Comparison of ENCODE assay signal across 17 cellular contexts in the genomic region with DNA sequence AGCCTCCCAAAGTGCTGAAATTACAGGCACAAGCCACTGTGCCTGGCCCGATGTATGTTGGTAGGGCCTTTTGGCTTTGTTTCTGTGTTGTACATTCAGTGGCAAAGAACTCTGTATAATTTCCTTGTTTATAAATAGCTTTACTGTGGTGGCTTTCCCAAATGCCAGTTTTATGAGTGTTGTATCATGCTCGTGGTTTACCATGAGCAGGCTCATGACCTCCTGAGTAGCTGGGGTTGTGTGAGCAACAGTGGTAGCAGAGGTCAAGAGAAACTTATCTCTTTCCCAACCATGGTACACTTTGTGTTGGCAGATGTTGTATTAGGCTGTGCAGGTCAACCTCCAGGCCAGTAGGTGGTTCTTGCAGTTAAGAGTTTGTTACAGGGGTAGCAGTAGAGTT.
DNase-seq lines count a peak whose midpoint lies in the region; ATAC-seq and TF ChIP-seq lines count a peak whose summit lies in the region.
"Had no signal": no experiment of that assay in that cellular context is flagged by ENCODE, and none has a peak within 500 bp of the region (broad histone marks: within the 10 kb centered on the region; RNA-seq: fewer than 3 reads in every experiment).

No MANE protein-coding gene starts in this region.

- H3K9ac ChIP-seq in GM23248, result no peak overlapping the region

- ATAC-seq in GM21786 (IDR thresholded peaks at IDR 0.05; ENCODE audit: unreplicated experiment), result no peak
- no peak for ATAC-seq in HG03565 (IDR thresholded peaks at IDR 0.05; ENCODE audit: unreplicated experiment)

- H3F3A ChIP-seq in GM23248 (ENCODE audit: insufficient read depth), result no peaks in the 10 kb centered on the region

- H4K20me1 ChIP-seq in GM23248 (ENCODE audit: insufficient read depth), result no peaks in the 10 kb centered on the region

- no peaks in the 10 kb centered on the region for H3K79me2 ChIP-seq in GM23248 (ENCODE audit: insufficient read depth)

- POLR2A ChIA-PET in A673 (lab: Charles Lee; ENCODE audit: low non-redundant PET), result no interaction called here

- CTCF ChIA-PET in A673 (lab: Charles Lee), result no interaction called here

- no peaks in the 10 kb centered on the region for H3K9me2 ChIP-seq in GM23248 (ENCODE audit: insufficient read depth)

- no peak overlapping the region for H3K4me2 ChIP-seq in GM23248 (ENCODE audit: unreplicated experiment)

- in situ Hi-C loops in GM23248 (cut with MboI), result no loop called here

- no peaks in the 10 kb centered on the region for H3K36me3 ChIP-seq in GM23248 (ENCODE audit: low read depth)
- no peaks in the 10 kb centered on the region for H3K36me3 ChIP-seq in A673 (ENCODE audit: insufficient read depth, low read length, poor library complexity, severe bottlenecking)

- H2AFZ ChIP-seq in GM23248, result no peak overlapping the region

- H3K4me3 ChIP-seq in GM23248 (no peak overlapping the region), fibroblast of villous mesenchyme (ENCODE audit: low read depth, low read length) (no peak overlapping the region), A673 (ENCODE audit: low read depth, low read length, poor library complexity, severe bottlenecking) (no peak overlapping the region)

- DNase-seq in GM23248 (peak; percentile 7), amniotic epithelial cell (ENCODE audit: low read depth) (peak; percentile 68), fibroblast of villous mesenchyme (ENCODE audit: low read depth) (peak; percentile 51), renal cortical epithelial cell (ENCODE audit: low read depth) (peak; percentile 83), NCI-H1048 (lab: John Stamatoyannopoulos, UW) (no peak), A673 (ENCODE audit: low spot score) (no peak)
- DNase-seq: CD4-positive, CD25-positive, alpha-beta regulatory T cell; EL; H9; MV-4-11; NCI-H1417 treated with DMSO at 0.1 percent for 48 hours; NCI-H1930; NCI-H2171; NCI-H446 treated with DMSO at 0.1 percent for 48 hours; NCI-H774 had no signal

- intact Hi-C loops in A673 (cut with micrococcal nuclease; ENCODE audit: unreplicated experiment), result no loop called here

- TF ChIP-seq CTCF in fibroblast of villous mesenchyme (IDR thresholded peaks at IDR 0.05; ENCODE audit: insufficient read depth, low read depth, low read length) (no peak), A673 (conservative IDR thresholded peaks at IDR 0.05; ENCODE audit: low read depth, low read length) (no peak)

- H3K27me3 ChIP-seq in GM23248 (replicated peaks; ENCODE audit: insufficient read depth), result no peaks in the 10 kb centered on the region
- no peaks in the 10 kb centered on the region for H3K27me3 ChIP-seq in A673 (replicated peaks; ENCODE audit: insufficient read depth, low read depth, low read length, poor library complexity)

- H3K9me3 ChIP-seq in GM23248 (ENCODE audit: low read depth) (peaks cover 2% of the 10 kb centered on the region), A673 (ENCODE audit: low read depth, low read length, poor library complexity, severe bottlenecking) (peaks cover 4% of the 10 kb centered on the region)

- 43 to 44% methylated on average over 2 of the region's 2 CpGs for WGBS in GM23248 (ENCODE audit: low coverage in 1 of 2, low lambda C conversion rate in 2 of 2, missing lambda C conversion rate in 2 of 2), 2 experiments

- no TSS peak for BruUV-seq in A673 (replicated peaks; lab: Mats Ljungman, UMichigan)

- H3K4me1 ChIP-seq in GM23248 (ENCODE audit: insufficient read depth) (no peaks in the 10 kb centered on the region), A673 (ENCODE audit: insufficient read depth, low read length, poor library complexity, severe bottlenecking) (no peaks in the 10 kb centered on the region)

- no peak overlapping the region for H3K27ac ChIP-seq in GM23248
- no peak overlapping the region for H3K27ac ChIP-seq in A673 (ENCODE audit: low read depth, low read length, poor library complexity, severe bottlenecking)

Comparison
In these comparisons a context has a peak if more than half of its experiments do, and no peak if none do; other contexts are left out.
1. DNase-seq: peak in GM23248 (single experiment), amniotic epithelial cell (single experiment), fibroblast of villous mesenchyme (single experiment) and renal cortical epithelial cell (single experiment); none in NCI-H1048 (single experiment) and A673 (single experiment).